29 cellular contexts compared by ENCODE assay signal in the genomic region with DNA sequence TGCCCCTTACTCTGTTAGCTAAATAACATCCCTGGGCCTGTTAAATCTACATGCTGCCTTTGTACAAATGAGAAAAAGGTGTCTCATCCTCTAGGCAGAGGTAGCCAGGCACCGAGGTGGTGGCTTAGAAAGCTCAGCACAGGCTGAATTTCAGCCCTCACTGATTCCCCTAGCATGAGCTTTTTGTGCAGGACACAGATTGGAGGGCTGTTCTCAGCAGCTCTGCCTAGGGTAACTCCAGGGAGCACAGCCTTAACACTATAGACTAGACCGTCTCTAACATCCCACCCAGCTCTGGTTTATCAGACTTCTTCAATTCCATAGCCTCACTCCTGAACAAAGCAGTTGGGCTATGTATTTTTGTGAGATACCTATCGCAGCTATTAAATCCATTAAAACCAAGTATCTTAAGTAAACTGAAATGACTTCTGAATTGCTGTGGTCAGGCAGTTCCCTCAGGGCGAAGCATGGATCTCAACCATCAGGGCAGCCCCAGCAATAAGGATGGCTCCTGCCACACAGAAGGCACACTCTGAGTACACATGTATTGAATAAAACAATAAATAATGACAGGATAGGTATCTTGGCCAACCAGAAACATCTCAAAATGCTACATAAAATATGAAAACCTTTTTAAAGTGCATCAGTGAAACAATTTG. TPM values are rescaled to one million over a fixed set of nuclear protein-coding genes. Genes with fewer than 3 reads are reported as not detected.
DNase-seq lines count a peak whose midpoint lies in the region; ATAC-seq and TF ChIP-seq lines count a peak whose summit lies in the region.
"Had no signal": no experiment of that assay in that cellular context is flagged by ENCODE, and none has a peak within 500 bp of the region (broad histone marks: within the 10 kb centered on the region; RNA-seq: fewer than 3 reads in every experiment).

No MANE protein-coding gene starts in this region.

- peak; percentile 36 for DNase-seq in H7
- no peak for DNase-seq in Peyer's patch
- peak; percentile 14 for DNase-seq in stimulated activated CD8-positive, alpha-beta memory T cell treated with anti-CD3 and anti-CD28 coated beads, Interleukin-4, amount 100 ng/mL, for 48 hours
- DNase-seq in NCI-H146 (lab: John Stamatoyannopoulos, UW): no peak
- DNase-seq in iPS-NIHi11 (ENCODE audit: low spot score): no peak
- DNase-seq: activated CD4-positive, alpha-beta T cell treated with anti-CD3 and anti-CD28 coated beads for 48 hours; CD8-positive, alpha-beta T cell; effector CD8-positive, alpha-beta T cell; GF-D8; HCEC 1CT; hypothalamus; naive thymus-derived CD4-positive, alpha-beta T cell; NCI-H1048; NCI-H1930; NCI-H82; right lobe of liver; SJCRH30; substantia nigra; uterus had no signal

- TF ChIP-seq CTCF in Peyer's patch (IDR thresholded peaks at IDR 0.05): no peak

- H3K27me3 ChIP-seq in H7 (ENCODE audit: control insufficient read depth, insufficient read depth, low read length) (peaks cover 12% of the 10 kb centered on the region), Peyer's patch (no peaks in the 10 kb centered on the region), iPS-20b (ENCODE audit: insufficient read depth, low read length) (peaks cover 22% of the 10 kb centered on the region)
- H3K27me3 ChIP-seq: pancreas, right lobe of liver, SJCRH30, uterus had no signal

- H3K9ac ChIP-seq in iPS-20b (ENCODE audit: low read depth, low read length): no peak overlapping the region; the same call in 1 of the 2 replicates

- H3K36me3 ChIP-seq in H7 (replicated peaks; ENCODE audit: control insufficient read depth, insufficient read depth, low read length) (no peaks in the 10 kb centered on the region), Peyer's patch (no peaks in the 10 kb centered on the region), iPS-20b (ENCODE audit: insufficient read depth, low read depth, low read length) (no peaks in the 10 kb centered on the region)
- H3K36me3 ChIP-seq: pancreas, right lobe of liver, SJCRH30, uterus had no signal

- TF ChIP-seq POLR2A in Peyer's patch (IDR thresholded peaks at IDR 0.05): no peak

- H3K4me3 ChIP-seq in H7 (ENCODE audit: insufficient read depth, low read depth, low read length) (no peak overlapping the region), Peyer's patch (no peak overlapping the region), iPS-20b (ENCODE audit: low read length) (0 out of 2 replicates have a peak overlapping the region, but pooled peaks have one; percentile 2)
- H3K4me3 ChIP-seq: pancreas, right lobe of liver, SJCRH30, uterus had no signal

- H3K9me3 ChIP-seq in Peyer's patch (no peaks in the 10 kb centered on the region), iPS-20b (ENCODE audit: insufficient read depth, low read depth, low read length) (no peaks in the 10 kb centered on the region)
- H3K9me3 ChIP-seq: pancreas, right lobe of liver, SJCRH30, uterus had no signal

- H3K27ac ChIP-seq in Peyer's patch (peak overlapping the region in 3 of 4 donors; percentile 51 to 64 (median 58)), iPS-20b (ENCODE audit: low read length) (no peak overlapping the region)
- H3K27ac ChIP-seq: right lobe of liver, SJCRH30, uterus had no signal

- no peak for ATAC-seq in HG03442 (IDR thresholded peaks at IDR 0.05; ENCODE audit: unreplicated experiment)
- ATAC-seq: CD8-positive, alpha-beta T cell; esophagus mucosa; naive thymus-derived CD4-positive, alpha-beta T cell; right lobe of liver had no signal

- H3K4me1 ChIP-seq in Peyer's patch (peaks cover 0 to 13% (median 0%) of the 10 kb centered on the region in 4 donors), iPS-20b (ENCODE audit: insufficient read depth, low read length) (peaks cover 8% of the 10 kb centered on the region)
- H3K4me1 ChIP-seq: right lobe of liver had no signal

RNA-seq across cellular contexts. Expression of gene S100A6, which starts 14.8 kb away (rescaled TPM):
- 1.3 and 1.4 TPM in 2 replicates for total RNA-seq in H7 (2014; rRNA removed; shearing (Covaris generic))
- total RNA-seq in Peyer's patch: 100 to 1,000 TPM; 321 to 366 (median 334) TPM
- total RNA-seq: OCI-LY7 had no signal

RNA-seq across cellular contexts. Expression of gene S100A5, which starts 19.8 kb away (rescaled TPM):
- total RNA-seq in H7 (2014; rRNA removed; shearing (Covaris generic)): not detected in 2 replicates
- not detected for total RNA-seq in Peyer's patch
- total RNA-seq: CD8-positive, alpha-beta T cell; cerebellum; esophagus mucosa; frontal cortex; lung microvascular endothelial cell; OCI-LY7; pancreas; right lobe of liver; SJCRH30; uterus had no signal

RNA-seq across cellular contexts. Expression of gene S100A4, which starts 24.7 kb away (rescaled TPM):
- total RNA-seq in H7 (2014; rRNA removed; shearing (Covaris generic)): 17.3 and 18.0 TPM in 2 replicates
- total RNA-seq in Peyer's patch: 100 to 1,000 TPM in 1 of 4 donors, 10 to 100 TPM in 3; 38.2 to 435 (median 53.6) TPM

RNA-seq across cellular contexts. Expression of gene S100A3, which starts 28.1 kb away (rescaled TPM):
- 0.30 and 0.31 TPM in 2 replicates for total RNA-seq in H7 (2014; rRNA removed; shearing (Covaris generic))
- not detected for total RNA-seq in Peyer's patch
- total RNA-seq: activated T-helper 2 cell treated with anti-CD3 and anti-CD28 coated beads, Interferon-gamma antibody, Interleukin-2, Interleukin-4, amounts not matched to agents 10 μg/mL and 5 μg/mL and 100 μg/mL, durations not matched to agents 14 hours and 24 hours and 36 hours; CD8-positive, alpha-beta T cell; cerebellum; frontal cortex; naive thymus-derived CD4-positive, alpha-beta T cell; OCI-LY7; T-helper 1 cell treated with Interleukin-12 subunit alpha and Interleukin-12 subunit beta and Interleukin-4 antibody, amounts not matched to agents 30 ng/mL and 1 ng/mL, for 36 hours had no signal

RNA-seq across cellular contexts. Expression of gene S100A2, which starts 44.7 kb away (rescaled TPM):
- total RNA-seq in H7 (2014; rRNA removed; shearing (Covaris generic)): 0.94 TPM in 1 of 2 replicates, not detected in the other
- total RNA-seq in Peyer's patch: not detected
- total RNA-seq: CD8-positive, alpha-beta T cell; cerebellum; frontal cortex; right lobe of liver had no signal

Comparison
In these comparisons a context has a peak if more than half of its experiments do, and no peak if none do; other contexts are left out.
1. DNase-seq: peak in H7 (single experiment) and stimulated activated CD8-positive, alpha-beta memory T cell treated with anti-CD3 and anti-CD28 coated beads, Interleukin-4, amount 100 ng/mL, for 48 hours (single experiment); none in Peyer's patch (0 of 3), NCI-H146 (single experiment) and iPS-NIHi11 (single experiment).
2. RNA of gene S100A6, which starts 14.8 kb away (total RNA-seq): 321 to 366 TPM in Peyer's patch; 1.3 to 1.4 TPM in H7; every median in the first group is over 100 times any median in the second.